1 cellular context compared by ENCODE assay signal in genomic region chr4:56977321-56978012, GRCh38.
TF ChIP-seq lines count a peak whose summit lies in the region.

NOA1 (minus strand) TSS chr4:56977606; CDS start chr4:56977585, 21 bp downstream.

TF ChIP-seq in HepG2, 621 proteins besides CTCF, POLR2A, EP300 and RAD21 (continued from another document):
- TF ChIP-seq ZNF407 (CRISPR knock-in tag; IDR thresholded peaks at IDR 0.05; ENCODE audit: not compliant biosample characterization) (no peak), ZMYM2 (CRISPR knock-in tag; IDR thresholded peaks at IDR 0.05) (0 out of 2 replicates have a peak, but pooled peaks have one; percentile 72), ZNF576 (CRISPR knock-in tag; IDR thresholded peaks at IDR 0.05) (no peak), ZEB1 (IDR thresholded peaks at IDR 0.05; ENCODE audit: insufficient replicate concordance, low read depth) (no peak), MTA3 (CRISPR knock-in tag; IDR thresholded peaks at IDR 0.05) (no peak), ZNF619 (CRISPR knock-in tag; IDR thresholded peaks at IDR 0.05) (no peak), ATF1 (CRISPR knock-in tag; IDR thresholded peaks at IDR 0.05) (no peak), ARID2 (CRISPR knock-in tag; IDR thresholded peaks at IDR 0.05; ENCODE audit: borderline replicate concordance) (0 out of 2 replicates have a peak, but pooled peaks have one; percentile 15), SALL1 (CRISPR knock-in tag; IDR thresholded peaks at IDR 0.05) (peak; percentile 4; the same call in 1 of the 2 replicates), TGIF2 (CRISPR knock-in tag; IDR thresholded peaks at IDR 0.05) (0 out of 2 replicates have a peak, but pooled peaks have one; percentile 21), CC2D1A (CRISPR knock-in tag; IDR thresholded peaks at IDR 0.05) (0 out of 2 replicates have a peak, but pooled peaks have one; percentile 10), CREB3 (CRISPR knock-in tag; IDR thresholded peaks at IDR 0.05) (0 out of 2 replicates have a peak, but pooled peaks have one; percentile 19), YEATS2 (CRISPR knock-in tag; IDR thresholded peaks at IDR 0.05; ENCODE audit: borderline replicate concordance) (peak; percentile 70; the same call in 1 of the 2 replicates), LBX2 (CRISPR knock-in tag; IDR thresholded peaks at IDR 0.05; ENCODE audit: borderline replicate concordance) (no peak), ZNF33B (CRISPR knock-in tag; IDR thresholded peaks at IDR 0.05) (0 out of 2 replicates have a peak, but pooled peaks have one; percentile 47), ZSCAN9 (CRISPR knock-in tag; IDR thresholded peaks at IDR 0.05; ENCODE audit: borderline replicate concordance) (peak; percentile 47; the same call in 1 of the 2 replicates), ZNF660 (CRISPR knock-in tag; IDR thresholded peaks at IDR 0.05; ENCODE audit: borderline replicate concordance, low read depth) (no peak), NFKBIZ (CRISPR knock-in tag; IDR thresholded peaks at IDR 0.05) (no peak), ZNF607 (CRISPR knock-in tag; IDR thresholded peaks at IDR 0.05; ENCODE audit: borderline replicate concordance) (no peak; the same call in 1 of the 2 replicates), ZSCAN30 (CRISPR knock-in tag; IDR thresholded peaks at IDR 0.05) (no peak), RXRA (CRISPR knock-in tag; IDR thresholded peaks at IDR 0.05) (no peak), THYN1 (CRISPR knock-in tag; IDR thresholded peaks at IDR 0.05; ENCODE audit: borderline replicate concordance, low read depth) (no peak), ZNF350 (CRISPR knock-in tag; IDR thresholded peaks at IDR 0.05; ENCODE audit: borderline replicate concordance, low read depth) (peak; percentile 47; the same call in 1 of the 2 replicates), ZNF232 (CRISPR knock-in tag; IDR thresholded peaks at IDR 0.05; ENCODE audit: borderline replicate concordance) (peak; percentile 8; the same call in 1 of the 2 replicates), ZBTB7A (CRISPR knock-in tag; IDR thresholded peaks at IDR 0.05) (no peak)
